8 cellular contexts compared by ENCODE assay signal in genomic region chr15:67175643-67176071, GRCh38.
DNase-seq lines count a peak whose midpoint lies in the region; ATAC-seq, FAIRE-seq and TF ChIP-seq lines count a peak whose summit lies in the region.

No MANE protein-coding gene starts in this region.

- TF ChIP-seq RAD21 in GM12878 (IDR thresholded peaks at IDR 0.05; ENCODE audit: insufficient read depth, low read depth, low read length), result no peak

- H4K20me1 ChIP-seq in GM12878 (ENCODE audit: control insufficient read depth, insufficient read depth) (no peaks in the 10 kb centered on the region), MM.1S (ENCODE audit: insufficient read depth, low read length) (no peaks in the 10 kb centered on the region)

- H3K79me1 ChIP-seq in mesendoderm (ENCODE audit: low read length), result no peaks in the 10 kb centered on the region

- H3K4me3 ChIP-seq in AG09309 (ENCODE audit: control insufficient read depth, low read depth, low read length) (no peak overlapping the region), GM12878 (no peak overlapping the region), mesendoderm (ENCODE audit: low read length) (no peak overlapping the region), MM.1S (ENCODE audit: low read length) (no peak overlapping the region)

- intact Hi-C loops in GM12878 (cut with micrococcal nuclease; ENCODE audit: unreplicated experiment), result no loop called here
- intact Hi-C loops in left colon (cut with DNase I, micrococcal nuclease), result no loop called here

- 47% methylated on average over 11 of the region's 11 CpGs for WGBS in GM12878 (ENCODE audit: insufficient coverage, insufficient replicate concordance, low lambda C conversion rate, missing lambda C conversion rate)
- WGBS in mesendoderm (ENCODE audit: extremely low coverage, insufficient coverage, low lambda C conversion rate), result no CpG with 5 or more reads among the region's 11 CpGs

- H2BK120ac ChIP-seq in mesendoderm (ENCODE audit: low read depth, low read length), result no peak overlapping the region

- CTCF ChIA-PET in GM12878 (lab: Yijun Ruan, JAX), result interaction anchor here (0.9 kb wide), 1 partner anchor 73 kb away, joined by 3 read pairs; no protein-coding TSS in a partner anchor

- no peak for TF ChIP-seq CTCF in AG09309 (IDR thresholded peaks at IDR 0.05; ENCODE audit: control insufficient read depth, insufficient read depth, low read depth, low read length, missing control alignments)
- TF ChIP-seq CTCF in GM12878 (IDR thresholded peaks at IDR 0.05 in 2 of 3, conservative IDR thresholded peaks at IDR 0.05 in 1 of 3; ENCODE audit: control insufficient read depth in 2 of 3, extremely low read depth in 1 of 3, insufficient read depth in 1 of 3, low read depth in 3 of 3, low read length in 3 of 3), result no peak
- TF ChIP-seq CTCF in MM.1S (IDR thresholded peaks at IDR 0.05; ENCODE audit: low read length), result no peak

- no peaks in the 10 kb centered on the region for H3K27me3 ChIP-seq in GM12878 (replicated peaks in 1 of 2; ENCODE audit: control insufficient read depth in 2 of 2, insufficient read depth in 2 of 2, low read length in 1 of 2)
- H3K27me3 ChIP-seq in mesendoderm (ENCODE audit: insufficient read depth, low read length, poor library complexity), result no peaks in the 10 kb centered on the region
- no peaks in the 10 kb centered on the region for H3K27me3 ChIP-seq in MM.1S (replicated peaks; ENCODE audit: insufficient read depth, low read length)

- H2BK5ac ChIP-seq in mesendoderm (ENCODE audit: low read length), result no peak overlapping the region

- H4K8ac ChIP-seq in mesendoderm (ENCODE audit: low read depth, low read length), result no peak overlapping the region

- H3K4me2 ChIP-seq in GM12878 (ENCODE audit: control insufficient read depth, insufficient read depth), result no peak overlapping the region; the same call in 1 of the 2 replicates
- no peak overlapping the region for H3K4me2 ChIP-seq in mesendoderm (ENCODE audit: low read length)
- no peak overlapping the region for H3K4me2 ChIP-seq in MM.1S (ENCODE audit: low read depth, low read length)

- ATAC-seq in HG02610 (IDR thresholded peaks at IDR 0.05; ENCODE audit: unreplicated experiment) (peak; percentile 70), GM12878 (peak; percentile 93), HG03439 (IDR thresholded peaks at IDR 0.05; ENCODE audit: unreplicated experiment) (no peak), left colon (no peak)

- DNase-seq in AG09309 (ENCODE audit: low read depth) (peak; percentile 61), GM12878 (ENCODE audit: low read depth, low spot score) (peak; percentile 8), mesendoderm (peak; percentile 65), NCI-H345 treated with DMSO at 0.1 percent for 48 hours (lab: John Stamatoyannopoulos, UW; ENCODE audit: unreplicated experiment) (no peak), left colon (no peak), MM.1S (no peak)

- peak; percentile 27; the same call in 1 of the 2 replicates for TF ChIP-seq POLR2A in GM12878 (IDR thresholded peaks at IDR 0.05; ENCODE audit: low read depth, low read length)

- H3K9ac ChIP-seq in GM12878 (ENCODE audit: control insufficient read depth, insufficient read depth, low read length) (no peak overlapping the region), mesendoderm (ENCODE audit: low read length) (no peak overlapping the region), MM.1S (ENCODE audit: low read length) (no peak overlapping the region)

- H3K4ac ChIP-seq in mesendoderm (ENCODE audit: low read depth, low read length), result no peak overlapping the region

- POLR2A ChIA-PET in GM12878 (lab: Charles Lee), result interaction anchor here (1.3 to 1.8 kb wide), 2 partner anchors 41 to 74 kb away, joined by 4 to 6 read pairs; no protein-coding TSS in a partner anchor

- peak; percentile 84 for FAIRE-seq in GM12878 (lab: Jason Lieb, UNC)

- H3K56ac ChIP-seq in mesendoderm (ENCODE audit: low read length), result no peak overlapping the region

- H3K27ac ChIP-seq in GM12878 (ENCODE audit: control insufficient read depth, insufficient read depth), result peak overlapping the region; percentile 27; the same call in 1 of the 2 replicates
- H3K27ac ChIP-seq in mesendoderm (ENCODE audit: low read depth, low read length), result no peak overlapping the region
- H3K27ac ChIP-seq in MM.1S (ENCODE audit: low read length), result no peak overlapping the region

- no peaks in the 10 kb centered on the region for H3K9me2 ChIP-seq in MM.1S (replicated peaks; ENCODE audit: insufficient read depth, low read length)

- H3K4me1 ChIP-seq in GM12878 (ENCODE audit: control insufficient read depth, insufficient read depth, low read length) (peaks cover 21% of the 10 kb centered on the region), mesendoderm (ENCODE audit: control insufficient read depth, low read depth, low read length) (peaks cover 31% of the 10 kb centered on the region), MM.1S (ENCODE audit: low read length) (peaks cover 17% of the 10 kb centered on the region)

- BruUV-seq in GM12878 (replicated peaks; lab: Mats Ljungman, UMichigan), result no TSS peak

- no peak overlapping the region for H2BK15ac ChIP-seq in mesendoderm (replicated peaks; ENCODE audit: low read depth)

- no peak for TF ChIP-seq EP300 in GM12878 (IDR thresholded peaks at IDR 0.05; ENCODE audit: borderline replicate concordance in 1 of 2, control insufficient read depth in 1 of 2, low read depth in 2 of 2, low read length in 2 of 2)

- RAD21 ChIA-PET in GM12878 (lab: Charles Lee; ENCODE audit: unreplicated experiment), result interaction anchor here (0.5 to 1.3 kb wide), 4 partner anchors 55 to 280 kb away, joined by 3 to 5 read pairs (median 4); no protein-coding TSS in a partner anchor

- H3K79me2 ChIP-seq in GM12878 (ENCODE audit: control insufficient read depth, insufficient read depth, low read length) (no peaks in the 10 kb centered on the region), mesendoderm (ENCODE audit: control insufficient read depth, insufficient read depth, low read length) (no peaks in the 10 kb centered on the region), MM.1S (ENCODE audit: low read length) (no peaks in the 10 kb centered on the region)

- SMC1A ChIA-PET in GM12878 (lab: Charles Lee; ENCODE audit: uncharacterized antibody, unreplicated experiment), result interaction anchor here (0.6 to 1.8 kb wide), 11 partner anchors 36 to 523 kb away, joined by 3 to 5 read pairs (median 3); no protein-coding TSS in a partner anchor

- in situ Hi-C loops in GM12878 (cut with MboI), result no loop called here

- H2AFZ ChIP-seq in GM12878 (ENCODE audit: control insufficient read depth, low read depth, low read length) (no peak overlapping the region), MM.1S (ENCODE audit: low read length) (no peak overlapping the region)

- H3K36me3 ChIP-seq in GM12878 (ENCODE audit: control insufficient read depth in 2 of 2, insufficient read depth in 2 of 2, low read length in 1 of 2) (peaks cover 23 to 33% of the 10 kb centered on the region in 2 experiments), mesendoderm (ENCODE audit: control insufficient read depth, insufficient read depth, low read length) (no peaks in the 10 kb centered on the region), MM.1S (replicated peaks; ENCODE audit: insufficient read depth, low read length) (no peaks in the 10 kb centered on the region)

- no peak overlapping the region for H2AK5ac ChIP-seq in mesendoderm (ENCODE audit: low read length)

- no peak overlapping the region for H3K23ac ChIP-seq in mesendoderm (ENCODE audit: low read length)

- no peaks in the 10 kb centered on the region for H3K9me3 ChIP-seq in GM12878 (replicated peaks; ENCODE audit: control insufficient read depth, insufficient read depth, low read length)
- no peaks in the 10 kb centered on the region for H3K9me3 ChIP-seq in MM.1S (replicated peaks; ENCODE audit: insufficient read depth, low read length)

- no peak overlapping the region for H4K5ac ChIP-seq in mesendoderm (ENCODE audit: low read length)

- H3K18ac ChIP-seq in mesendoderm (ENCODE audit: low read length), result no peak overlapping the region

- no peaks in the 10 kb centered on the region for H3F3A ChIP-seq in MM.1S (ENCODE audit: insufficient read depth, low read length)

TF ChIP-seq in GM12878, 131 proteins besides CTCF, POLR2A, EP300 and RAD21 (continues in another document):
- TF ChIP-seq KDM1A (IDR thresholded peaks at IDR 0.05; ENCODE audit: borderline replicate concordance) (no peak), SUZ12 (IDR thresholded peaks at IDR 0.05; ENCODE audit: unreplicated experiment) (no peak), BCL3 (IDR thresholded peaks at IDR 0.05; ENCODE audit: borderline replicate concordance, insufficient read depth, low read depth, low read length, poor library complexity, severe bottlenecking) (peak; percentile 41), CBX3 (IDR thresholded peaks at IDR 0.05; ENCODE audit: borderline replicate concordance, low read depth) (no peak), PBX3 (IDR thresholded peaks at IDR 0.05; ENCODE audit: insufficient replicate concordance, low read depth, low read length) (no peak), FOXK2 (IDR thresholded peaks at IDR 0.05) (no peak), TARDBP (IDR thresholded peaks at IDR 0.05; ENCODE audit: borderline replicate concordance) (no peak)

Comparison
In these comparisons a context has a peak if more than half of its experiments do, and no peak if none do; other contexts are left out.
1. DNase-seq: peak in AG09309 (single experiment), GM12878 (single experiment) and mesendoderm (single experiment); none in NCI-H345 treated with DMSO at 0.1 percent for 48 hours (single experiment), left colon (0 of 2) and MM.1S (single experiment).
2. ATAC-seq: peak in HG02610 (single experiment) and GM12878 (single experiment); none in HG03439 (single experiment) and left colon (single experiment).